In the genomic region with DNA sequence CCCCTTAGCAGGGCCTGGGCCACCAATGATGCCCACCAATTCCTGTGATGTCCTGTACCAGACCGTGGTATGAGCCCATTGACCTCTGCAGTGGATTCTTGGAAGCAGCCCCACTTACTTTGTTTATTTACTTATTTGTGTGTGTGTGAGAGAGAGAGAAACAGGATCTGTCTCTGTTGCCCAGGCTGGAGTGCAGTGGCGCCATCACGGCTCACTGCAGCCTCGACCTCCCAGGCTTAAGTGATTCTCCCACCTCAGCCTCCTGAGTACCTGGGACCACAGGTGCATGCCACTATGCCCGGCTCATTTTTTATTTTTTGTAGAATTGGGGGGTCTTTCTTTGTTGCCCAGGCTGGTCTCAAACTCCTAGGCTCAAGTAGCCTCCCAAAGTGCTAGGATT, we compare ENCODE assay signal across 20 cellular contexts. TPM values are rescaled to one million over a fixed set of nuclear protein-coding genes. Genes with fewer than 3 reads are reported as not detected.
DNase-seq lines count a peak whose midpoint lies in the region; TF ChIP-seq lines count a peak whose summit lies in the region.
"Had no signal": no experiment of that assay in that cellular context is flagged by ENCODE, and none has a peak within 500 bp of the region (broad histone marks: within the 10 kb centered on the region; RNA-seq: fewer than 3 reads in every experiment).

No MANE protein-coding gene starts in this region.

- H3K4me1 ChIP-seq in colonic mucosa (peaks cover 4% of the 10 kb centered on the region), mucosa of rectum (ENCODE audit: control insufficient read depth in 2 of 2, insufficient read depth in 2 of 2, low read length in 2 of 2) (peaks cover 7 to 15% of the 10 kb centered on the region in 2 donors), stomach (peaks cover 12 to 77% (median 39%) of the 10 kb centered on the region in 4 donors), Karpas-422 (ENCODE audit: low read length) (peaks cover 25% of the 10 kb centered on the region), testis (peaks cover 37% of the 10 kb centered on the region)

- TF ChIP-seq POLR2A in stomach (IDR thresholded peaks at IDR 0.05): no peak
- no peak for TF ChIP-seq POLR2A in testis (IDR thresholded peaks at IDR 0.05)

- H4K20me1 ChIP-seq in Karpas-422 (ENCODE audit: insufficient read depth, low read depth, low read length): peaks cover 40% of the 10 kb centered on the region

- H3K9ac ChIP-seq in colonic mucosa (ENCODE audit: low read depth in 2 of 2, low read length in 2 of 2) (no peak overlapping the region), mucosa of rectum (ENCODE audit: low read depth in 1 of 2, low read length in 2 of 2) (no peak overlapping the region), Karpas-422 (ENCODE audit: low read length) (no peak overlapping the region)
- H3K9ac ChIP-seq: GM23248 had no signal

- no peak for TF ChIP-seq EP300 in stomach (IDR thresholded peaks at IDR 0.05)

- no peak overlapping the region for H3K4me3 Mint-ChIP-seq in IgD-negative memory B cell
- H3K4me3 Mint-ChIP-seq: T-helper 2 cell treated with Interferon-gamma antibody and Interleukin-4, amounts not matched to agents 5 μg/mL and 100 μg/mL, for 36 hours had no signal

- TF ChIP-seq CTCF in colonic mucosa (IDR thresholded peaks at IDR 0.05): no peak
- no peak for TF ChIP-seq CTCF in stomach (IDR thresholded peaks at IDR 0.05)
- TF ChIP-seq CTCF in testis (IDR thresholded peaks at IDR 0.05): no peak

- H3K9me3 Mint-ChIP-seq in IgD-negative memory B cell: no peaks in the 10 kb centered on the region
- H3K9me3 Mint-ChIP-seq: T-helper 2 cell treated with Interferon-gamma antibody and Interleukin-4, amounts not matched to agents 5 μg/mL and 100 μg/mL, for 36 hours had no signal

- no peaks in the 10 kb centered on the region for H3K9me2 ChIP-seq in Karpas-422 (replicated peaks; ENCODE audit: insufficient read depth, low read length)

- intact Hi-C loops in colonic mucosa (cut with DNase I): no loop called here
- intact Hi-C loops in stomach (cut with DNase I; ENCODE audit: low total_unique reads): no loop called here
- intact Hi-C loops in testis (cut with DNase I; ENCODE audit: low total_unique reads): no loop called here

- no peak overlapping the region for H2AFZ ChIP-seq in Karpas-422 (ENCODE audit: low read length)
- H2AFZ ChIP-seq: GM23248 had no signal

- H3K36me3 ChIP-seq in colonic mucosa (no peaks in the 10 kb centered on the region), mucosa of rectum (ENCODE audit: control insufficient read depth in 2 of 2, insufficient read depth in 2 of 2, low read length in 2 of 2) (peaks cover 0 to 2% of the 10 kb centered on the region in 2 donors), stomach (peaks cover 0 to 26% (median 14%) of the 10 kb centered on the region in 4 donors), Karpas-422 (ENCODE audit: insufficient read depth, low read length) (no peaks in the 10 kb centered on the region), testis (ENCODE audit: low read depth, missing control alignments) (no peaks in the 10 kb centered on the region)

- H3K27ac ChIP-seq in colonic mucosa (peak overlapping the region; percentile 76), mucosa of rectum (ENCODE audit: low read depth in 2 of 2, low read length in 2 of 2) (peak overlapping the region; percentile 54 to 63), stomach (peak overlapping the region; percentile 37 to 84 (median 72)), Karpas-422 (ENCODE audit: low read length) (no peak overlapping the region), testis (peak overlapping the region in 1 of 2 donors; percentile 41)
- H3K27ac ChIP-seq: HL-60, suprapubic skin had no signal

- H3K36me3 Mint-ChIP-seq in IgD-negative memory B cell: peaks cover 2% of the 10 kb centered on the region

- peaks cover 12 to 33% (median 27%) of the 10 kb centered on the region in 3 donors for H3K4me1 Mint-ChIP-seq in IgD-negative memory B cell

- peaks cover 98% of the 10 kb centered on the region for H3K79me2 ChIP-seq in Karpas-422 (ENCODE audit: low read length)

- no peaks in the 10 kb centered on the region for H3K27me3 ChIP-seq in colonic mucosa
- no peaks in the 10 kb centered on the region for H3K27me3 ChIP-seq in mucosa of rectum (ENCODE audit: control insufficient read depth in 2 of 2, insufficient read depth in 2 of 2, low read length in 2 of 2)
- no peaks in the 10 kb centered on the region for H3K27me3 ChIP-seq in stomach
- H3K27me3 ChIP-seq in Karpas-422 (ENCODE audit: low read length): no peaks in the 10 kb centered on the region
- H3K27me3 ChIP-seq in testis: no peaks in the 10 kb centered on the region
- H3K27me3 ChIP-seq: suprapubic skin had no signal

- WGBS in stomach, 5 donors: 81 to 93% (median 86%) methylated on average over 5 of the region's 5 CpGs
- WGBS in testis, 2 donors: 83 to 92% methylated on average over 4 to 5 of the region's 5 CpGs

- DNase-seq in colonic mucosa (no peak), stomach (no peak), COLO668 (lab: John Stamatoyannopoulos, UW; ENCODE audit: unreplicated experiment) (no peak), Karpas-422 (no peak), testis (no peak), NCI-H1092 treated with DMSO at 0.1 percent for 48 hours (lab: John Stamatoyannopoulos, UW) (no peak)
- DNase-seq: activated CD4-positive, CD25-positive, alpha-beta regulatory T cell; activated effector memory CD4-positive, alpha-beta T cell treated with anti-CD3 and anti-CD28 coated beads, Interleukin-2, amount 50 U/mL, for 16 hours; amygdala; erythroblast; NCI-H524; Right ventricle myocardium superior had no signal

- H3K4me3 ChIP-seq in colonic mucosa: no peak overlapping the region
- no peak overlapping the region for H3K4me3 ChIP-seq in mucosa of rectum (ENCODE audit: low read length in 2 of 2)
- no peak overlapping the region for H3K4me3 ChIP-seq in stomach
- H3K4me3 ChIP-seq in Karpas-422 (ENCODE audit: low read length): no peak overlapping the region
- H3K4me3 ChIP-seq in testis: no peak overlapping the region
- H3K4me3 ChIP-seq: GM23248, K562, lung, suprapubic skin had no signal

- no peak overlapping the region for H3K4me2 ChIP-seq in Karpas-422 (ENCODE audit: low read depth, low read length, poor library complexity, severe bottlenecking)

- H3K9me3 ChIP-seq in colonic mucosa: no peaks in the 10 kb centered on the region
- H3K9me3 ChIP-seq in mucosa of rectum (ENCODE audit: control insufficient read depth in 2 of 2, low read length in 2 of 2): no peaks in the 10 kb centered on the region
- H3K9me3 ChIP-seq in stomach: no peaks in the 10 kb centered on the region
- H3K9me3 ChIP-seq in Karpas-422 (ENCODE audit: low read length): no peaks in the 10 kb centered on the region
- no peaks in the 10 kb centered on the region for H3K9me3 ChIP-seq in testis
- H3K9me3 ChIP-seq: suprapubic skin had no signal

- H3K27me3 Mint-ChIP-seq in IgD-negative memory B cell: no peaks in the 10 kb centered on the region

- peak overlapping the region in 2 of 3 donors; percentile 81 to 92 for H3K27ac Mint-ChIP-seq in IgD-negative memory B cell
- H3K27ac Mint-ChIP-seq: T-helper 2 cell treated with Interferon-gamma antibody and Interleukin-4, amounts not matched to agents 5 μg/mL and 100 μg/mL, for 36 hours had no signal

RNA-seq across cellular contexts. Expression of a gene that starts 13.0 kb away (rescaled TPM):
- 26.9 TPM for polyA plus RNA-seq in IgD-negative memory B cell
- total RNA-seq in colonic mucosa: 10 to 100 TPM; 56.5 to 89.2 TPM
- total RNA-seq in stomach: 100 to 1,000 TPM in 3 of 5 donors, 10 to 100 TPM in 2; 43.0 to 265 (median 156) TPM
- 10 to 100 TPM; 30.2 to 35.6 (median 30.6) TPM for polyA plus RNA-seq in stomach
- 80.1 and 114 TPM in 2 replicates for total RNA-seq in Karpas-422 (2014; rRNA removed; shearing (Covaris generic); ENCODE audit: low replicate concordance)
- 100 to 1,000 TPM; 407 TPM for total RNA-seq in testis
- 121 TPM for polyA plus RNA-seq in testis (ENCODE audit: insufficient read depth, low read depth, low replicate concordance)

RNA-seq across cellular contexts. Expression of a gene that starts 13.3 kb away (rescaled TPM):
- polyA plus RNA-seq in IgD-negative memory B cell (11.4 TPM), stomach (10 to 100 TPM in 1 of 3 donors, 1 to 10 TPM in 2; 9.2 to 11.9 (median 9.4) TPM), testis (ENCODE audit: insufficient read depth, low read depth, low replicate concordance) (29.7 TPM)
- total RNA-seq in colonic mucosa (10 to 100 TPM; 10.6 to 29.8 TPM), stomach (10 to 100 TPM in 1 of 5 donors, 1 to 10 TPM in 3, under 1 TPM in 1; 0.45 to 27.2 (median 8.3) TPM), testis (10 to 100 TPM; 20.0 to 23.5 TPM)
- total RNA-seq in Karpas-422 (2014; rRNA removed; shearing (Covaris generic); ENCODE audit: low replicate concordance): 17.6 and 20.4 TPM in 2 replicates
